1 cellular context compared by ENCODE assay signal in genomic region chr22:41308054-41308453, GRCh38.
TF ChIP-seq lines count a peak whose summit lies in the region.

No MANE protein-coding gene starts in this region.

TF ChIP-seq in GM23338, 12 proteins besides CTCF, POLR2A, EP300 and RAD21 (continued from another document):
- TF ChIP-seq ZNF462 (CRISPR knock-in tag; IDR thresholded peaks at IDR 0.05) (no peak), EZH2phosphoT487 (IDR thresholded peaks at IDR 0.05; ENCODE audit: unreplicated experiment) (no peak)
